8 cellular contexts compared by ENCODE assay signal in genomic region chr2:148201075-148202004, GRCh38.
DNase-seq lines count a peak whose midpoint lies in the region; ATAC-seq and TF ChIP-seq lines count a peak whose summit lies in the region.

No MANE protein-coding gene starts in this region.

- POLR2A ChIA-PET in activated B cell treated with CpG ODN at 0.5 μM for 24 hours (lab: Charles Lee) = no interaction called here
- POLR2A ChIA-PET in naive thymus-derived CD4-positive, alpha-beta T cell (lab: Charles Lee) = no interaction called here

- no peaks in the 10 kb centered on the region for H3K4me1 ChIP-seq in naive thymus-derived CD4-positive, alpha-beta T cell (ENCODE audit: control insufficient read depth in 2 of 2, insufficient read depth in 2 of 2, low read length in 2 of 2)

- H3K4me3 Mint-ChIP-seq in activated B cell treated with CpG ODN at 0.5 μM for 24 hours = no peak overlapping the region
- H3K4me3 Mint-ChIP-seq in naive thymus-derived CD4-positive, alpha-beta T cell = no peak overlapping the region

- TF ChIP-seq CTCF in activated B cell treated with CpG ODN at 0.5 μM for 24 hours (IDR thresholded peaks at IDR 0.05) = no peak

- DNase-seq in EH (ENCODE audit: low read depth) (peak; percentile 63), HS-27A (ENCODE audit: low read depth) (peak; percentile 11), activated B cell treated with CpG ODN at 0.5 μM for 24 hours (peak; percentile 16), SKM-1 treated with dmso at 0.1 percent for 144 hours (lab: John Stamatoyannopoulos, UW; ENCODE audit: unreplicated experiment) (no peak), retina (no peak)
- DNase-seq in effector CD4-positive, alpha-beta T cell = peak; percentile 8
- DNase-seq in naive thymus-derived CD4-positive, alpha-beta T cell = peak in 8 of 9 donors; percentile 2 to 41 (median 24)

- peaks cover 4% of the 10 kb centered on the region for H3K9me3 Mint-ChIP-seq in activated B cell treated with CpG ODN at 0.5 μM for 24 hours
- H3K9me3 Mint-ChIP-seq in naive thymus-derived CD4-positive, alpha-beta T cell = peaks cover 0 to 3% (median 0%) of the 10 kb centered on the region in 11 donors

- intact Hi-C loops in activated B cell treated with CpG ODN at 0.5 μM for 24 hours (cut with micrococcal nuclease) = loop anchor here (1.0 kb wide), 3 partner anchors 212 to 308 kb away; no protein-coding TSS in a partner anchor
- intact Hi-C loops in naive thymus-derived CD4-positive, alpha-beta T cell (cut with micrococcal nuclease) = loop anchor here (1.0 to 10.0 kb wide), 5 partner anchors 211 to 786 kb away; no protein-coding TSS in a partner anchor

- H3K4me3 ChIP-seq in naive thymus-derived CD4-positive, alpha-beta T cell (ENCODE audit: low read length) = no peak overlapping the region

- peak; percentile 49 for ATAC-seq in activated B cell treated with CpG ODN at 0.5 μM for 24 hours (ENCODE audit: low read depth)
- ATAC-seq in naive thymus-derived CD4-positive, alpha-beta T cell = peak; percentile 61
- ATAC-seq in HG03097 (IDR thresholded peaks at IDR 0.05; ENCODE audit: low FRiP score, unreplicated experiment) = no peak

- H3K27me3 Mint-ChIP-seq in activated B cell treated with CpG ODN at 0.5 μM for 24 hours = no peaks in the 10 kb centered on the region
- H3K27me3 Mint-ChIP-seq in naive thymus-derived CD4-positive, alpha-beta T cell = no peaks in the 10 kb centered on the region

- H3K36me3 Mint-ChIP-seq in activated B cell treated with CpG ODN at 0.5 μM for 24 hours (ENCODE audit: low read depth) = peaks cover under 1% of the 10 kb centered on the region
- peaks cover 0 to 20% (median 3%) of the 10 kb centered on the region in 5 donors for H3K36me3 Mint-ChIP-seq in naive thymus-derived CD4-positive, alpha-beta T cell

- no peaks in the 10 kb centered on the region for H3K27me3 ChIP-seq in naive thymus-derived CD4-positive, alpha-beta T cell (ENCODE audit: control insufficient read depth in 2 of 2, insufficient read depth in 2 of 2, low read length in 2 of 2)

- CTCF ChIA-PET in activated B cell treated with CpG ODN at 0.5 μM for 24 hours (lab: Charles Lee) = interaction anchor here (1.1 to 1.2 kb wide), 2 partner anchors 211 to 212 kb away, joined by 3 read pairs; no protein-coding TSS in a partner anchor
- CTCF ChIA-PET in naive thymus-derived CD4-positive, alpha-beta T cell (lab: Charles Lee) = interaction anchor here (0.5 to 0.8 kb wide), 2 partner anchors 168 to 213 kb away, joined by 4 read pairs; no protein-coding TSS in a partner anchor

- H3K9me3 ChIP-seq in naive thymus-derived CD4-positive, alpha-beta T cell (ENCODE audit: control insufficient read depth in 2 of 3, low read length in 3 of 3) = no peaks in the 10 kb centered on the region

- no peak overlapping the region for H3K27ac ChIP-seq in naive thymus-derived CD4-positive, alpha-beta T cell (ENCODE audit: low read depth, low read length)

- H3K36me3 ChIP-seq in naive thymus-derived CD4-positive, alpha-beta T cell (ENCODE audit: control insufficient read depth in 2 of 3, insufficient read depth in 3 of 3, low read length in 3 of 3) = no peaks in the 10 kb centered on the region

- H3K27ac Mint-ChIP-seq in activated B cell treated with CpG ODN at 0.5 μM for 24 hours = no peak overlapping the region
- H3K27ac Mint-ChIP-seq in naive thymus-derived CD4-positive, alpha-beta T cell = no peak overlapping the region

- H3K4me1 Mint-ChIP-seq in activated B cell treated with CpG ODN at 0.5 μM for 24 hours = no peaks in the 10 kb centered on the region
- H3K4me1 Mint-ChIP-seq in naive thymus-derived CD4-positive, alpha-beta T cell = peaks cover 0 to 7% (median 0%) of the 10 kb centered on the region in 7 donors

Comparison
In these comparisons a context has a peak if more than half of its experiments do, and no peak if none do; other contexts are left out.
1. DNase-seq: peak in EH (single experiment), HS-27A (single experiment), activated B cell treated with CpG ODN at 0.5 μM for 24 hours (single experiment), effector CD4-positive, alpha-beta T cell (single experiment) and naive thymus-derived CD4-positive, alpha-beta T cell (8 of 9); none in SKM-1 treated with dmso at 0.1 percent for 144 hours (single experiment) and retina (single experiment).